Comparison of ENCODE assay signal across 1 cellular context in genomic region chr14:73759714-73760597, GRCh38.
TF ChIP-seq lines count a peak whose summit lies in the region.

No MANE protein-coding gene starts in this region.

TF ChIP-seq in H1, 55 proteins besides CTCF, POLR2A, EP300 and RAD21 (continued from another document):
- TF ChIP-seq KDM4A (IDR thresholded peaks at IDR 0.05; ENCODE audit: low read depth, low read length, severe bottlenecking) (peak; percentile 17), SP1 (IDR thresholded peaks at IDR 0.05; ENCODE audit: low read depth, low read length) (peak; percentile 46; the same call in 1 of the 2 replicates), TBP (IDR thresholded peaks at IDR 0.05; ENCODE audit: low read depth, low read length) (peak; percentile 50; the same call in 1 of the 2 replicates), TAF1 (IDR thresholded peaks at IDR 0.05; ENCODE audit: low read depth, low read length) (peak; percentile 88), SP2 (IDR thresholded peaks at IDR 0.05; ENCODE audit: low read length) (no peak), KDM5A (IDR thresholded peaks at IDR 0.05; ENCODE audit: low read length) (no peak), GTF2F1 (IDR thresholded peaks at IDR 0.05; ENCODE audit: borderline replicate concordance, low read depth, low read length) (no peak), MAFK (IDR thresholded peaks at IDR 0.05; ENCODE audit: low read depth, low read length) (no peak), POLR2AphosphoS5 (IDR thresholded peaks at IDR 0.05; ENCODE audit: low read depth, low read length) (peak; percentile 65), RFX5 (IDR thresholded peaks at IDR 0.05; ENCODE audit: borderline replicate concordance, low read depth, low read length) (no peak), PHF8 (conservative IDR thresholded peaks at IDR 0.05; ENCODE audit: low read depth, low read length) (peak; percentile 68), JUN (IDR thresholded peaks at IDR 0.05; ENCODE audit: low read depth, low read length) (no peak), ATF3 (IDR thresholded peaks at IDR 0.05; ENCODE audit: insufficient read depth, low read depth, low read length) (peak; percentile 15; the same call in 1 of the 2 replicates), SP4 (IDR thresholded peaks at IDR 0.05; ENCODE audit: low read length) (peak; percentile 29; the same call in 1 of the 2 replicates), EGR1 (IDR thresholded peaks at IDR 0.05; ENCODE audit: borderline replicate concordance, low read depth, low read length) (no peak), JUND (IDR thresholded peaks at IDR 0.05; ENCODE audit: low read length) (peak; percentile 74), CTBP2 (IDR thresholded peaks at IDR 0.05; ENCODE audit: borderline replicate concordance, insufficient read depth, insufficient read length, low read length) (no peak), RNF2 (IDR thresholded peaks at IDR 0.05; ENCODE audit: borderline replicate concordance, low read depth, low read length, missing control alignments, poor library complexity, severe bottlenecking) (no peak), HDAC6 (IDR thresholded peaks at IDR 0.05; ENCODE audit: low read depth, low read length) (no peak), SIRT6 (IDR thresholded peaks at IDR 0.05; ENCODE audit: low read length) (no peak), CHD7 (IDR thresholded peaks at IDR 0.05; ENCODE audit: insufficient replicate concordance, low read length) (no peak), CREB1 (IDR thresholded peaks at IDR 0.05) (peak; percentile 47; the same call in 1 of the 2 replicates), HDAC2 (IDR thresholded peaks at IDR 0.05; ENCODE audit: borderline replicate concordance in 1 of 2, low read depth in 2 of 2, low read length in 2 of 2) (peak in 1 of 2 experiments; percentile 41; a peak in 1 of 4 replicates), CBX8 (IDR thresholded peaks at IDR 0.05; ENCODE audit: borderline replicate concordance, low read depth, low read length) (no peak), NRF1 (IDR thresholded peaks at IDR 0.05; ENCODE audit: low read depth, low read length) (no peak), SIX5 (IDR thresholded peaks at IDR 0.05; ENCODE audit: low read depth, low read length) (no peak), BCL11A (IDR thresholded peaks at IDR 0.05; ENCODE audit: low read depth in 2 of 2, low read length in 2 of 2) (no peak), POU5F1 (IDR thresholded peaks at IDR 0.05; ENCODE audit: low read depth, low read length) (no peak), YY1 (IDR thresholded peaks at IDR 0.05; ENCODE audit: low read depth, low read length) (peak; percentile 9; the same call in 1 of the 2 replicates), ZNF274 (IDR thresholded peaks at IDR 0.05; ENCODE audit: borderline replicate concordance, extremely low read depth, low read length) (no peak), ATF2 (IDR thresholded peaks at IDR 0.05; ENCODE audit: low read length) (no peak), FOSL1 (IDR thresholded peaks at IDR 0.05; ENCODE audit: insufficient read depth, low read depth, low read length) (no peak), SRF (IDR thresholded peaks at IDR 0.05; ENCODE audit: low read depth, low read length) (peak; percentile 99), SUZ12 (IDR thresholded peaks at IDR 0.05; ENCODE audit: low read length) (no peak), SAP30 (IDR thresholded peaks at IDR 0.05; ENCODE audit: insufficient read depth, insufficient replicate concordance, low read length) (no peak), EZH2 (IDR thresholded peaks at IDR 0.05; ENCODE audit: low read depth, low read length, severe bottlenecking) (no peak), CEBPB (IDR thresholded peaks at IDR 0.05; ENCODE audit: low read depth, low read length) (peak; percentile 100), TEAD4 (IDR thresholded peaks at IDR 0.05; ENCODE audit: low read depth, low read length) (no peak), RBBP5 (IDR thresholded peaks at IDR 0.05; ENCODE audit: borderline replicate concordance, low read depth, low read length) (peak; percentile 74; the same call in 1 of the 2 replicates), SIN3A (conservative IDR thresholded peaks at IDR 0.05 in 1 of 2, IDR thresholded peaks at IDR 0.05 in 1 of 2; ENCODE audit: low read depth in 1 of 2, low read length in 2 of 2) (peak; percentile 55 to 79; a peak in 3 of 4 replicates), BRCA1 (IDR thresholded peaks at IDR 0.05; ENCODE audit: low read depth, low read length) (no peak)
- TF ChIP-seq, protein P1, sequence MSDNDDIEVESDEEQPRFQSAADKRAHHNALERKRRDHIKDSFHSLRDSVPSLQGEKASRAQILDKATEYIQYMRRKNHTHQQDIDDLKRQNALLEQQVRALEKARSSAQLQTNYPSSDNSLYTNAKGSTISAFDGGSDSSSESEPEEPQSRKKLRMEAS (IDR thresholded peaks at IDR 0.05), result peak; percentile 39
- TF ChIP-seq, protein P2, sequence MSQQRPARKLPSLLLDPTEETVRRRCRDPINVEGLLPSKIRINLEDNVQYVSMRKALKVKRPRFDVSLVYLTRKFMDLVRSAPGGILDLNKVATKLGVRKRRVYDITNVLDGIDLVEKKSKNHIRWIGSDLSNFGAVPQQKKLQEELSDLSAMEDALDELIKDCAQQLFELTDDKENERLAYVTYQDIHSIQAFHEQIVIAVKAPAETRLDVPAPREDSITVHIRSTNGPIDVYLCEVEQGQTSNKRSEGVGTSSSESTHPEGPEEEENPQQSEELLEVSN (IDR thresholded peaks at IDR 0.05), result no peak; the same call in 1 of the 2 replicates
